9 cellular contexts compared by ENCODE assay signal in the genomic region with DNA sequence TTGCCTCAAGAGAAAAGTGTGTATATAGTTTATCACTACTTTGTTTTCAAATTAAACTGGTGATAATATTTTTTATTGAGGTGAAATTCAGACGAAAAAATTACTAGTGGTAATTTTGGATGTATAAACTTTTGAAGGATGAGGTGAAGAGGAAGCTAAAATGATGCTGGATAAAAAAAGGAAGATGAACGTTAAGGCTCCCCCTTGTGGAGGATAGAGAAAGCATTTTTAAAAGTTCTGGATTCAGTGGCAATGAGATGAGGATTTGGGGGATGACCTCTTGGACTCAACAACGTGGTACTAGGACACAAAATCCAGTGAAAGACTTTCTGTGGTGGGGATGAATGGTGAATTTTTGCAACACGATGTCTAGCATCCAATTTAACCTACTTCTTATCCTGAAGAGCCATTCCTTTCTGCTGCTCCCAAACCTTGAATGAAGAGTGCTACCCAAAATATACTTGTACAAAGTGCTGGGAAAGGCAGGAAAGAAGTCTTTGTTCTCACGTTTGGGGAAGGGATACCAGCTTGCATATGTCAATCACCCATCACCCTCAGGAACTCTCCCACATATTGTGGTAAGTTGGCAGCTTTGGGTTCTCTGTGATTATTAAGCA. TPM values are rescaled to one million over a fixed set of nuclear protein-coding genes. Genes with fewer than 3 reads are reported as not detected.
DNase-seq lines count a peak whose midpoint lies in the region; ATAC-seq and TF ChIP-seq lines count a peak whose summit lies in the region.
"Had no signal": no experiment of that assay in that cellular context is flagged by ENCODE, and none has a peak within 500 bp of the region (broad histone marks: within the 10 kb centered on the region; RNA-seq: fewer than 3 reads in every experiment).

No MANE protein-coding gene starts in this region.

- CTCF ChIA-PET in HCT116 (lab: Charles Lee), result interaction anchor here (0.8 to 1.6 kb wide), 7 partner anchors 17 to 230 kb away, joined by 3 to 15 read pairs (median 3); no protein-coding TSS in a partner anchor

- TF ChIP-seq CTCF in HCT116 (IDR thresholded peaks at IDR 0.05 in 2 of 3, conservative IDR thresholded peaks at IDR 0.05 in 1 of 3; ENCODE audit: borderline replicate concordance in 1 of 3, insufficient read depth in 1 of 3, low read depth in 2 of 3, low read length in 2 of 3) (peak; percentile 32 to 70 (median 58); a peak in 5 of 6 replicates), WI38 (IDR thresholded peaks at IDR 0.05; ENCODE audit: low read depth, low read length) (0 out of 2 replicates have a peak, but pooled peaks have one; percentile 3), coronary artery (IDR thresholded peaks at IDR 0.05) (no peak)

- no peak overlapping the region for H2AK5ac ChIP-seq in mesenchymal stem cell (ENCODE audit: low read length, severe bottlenecking)

- peak; percentile 21 for DNase-seq in CMK (ENCODE audit: low read depth)
- DNase-seq in HCT116 (ENCODE audit: low read depth, low spot score), result no peak
- DNase-seq in mesenchymal stem cell, result peak; percentile 11
- DNase-seq in coronary artery (ENCODE audit: low spot score), result no peak
- no peak for DNase-seq in NCI-H524 treated with DMSO at 0.1 percent for 48 hours (lab: John Stamatoyannopoulos, UW)
- no peak for DNase-seq in KBM-7
- no peak for DNase-seq in DMS153 (lab: John Stamatoyannopoulos, UW)

- H3K27me3 ChIP-seq in HCT116 (ENCODE audit: insufficient read depth, low read length) (peaks cover 39% of the 10 kb centered on the region), mesenchymal stem cell (ENCODE audit: control insufficient read depth in 1 of 2, insufficient read depth in 1 of 2, low read length in 2 of 2) (peaks cover 0 to 21% of the 10 kb centered on the region in 2 experiments)

- H2BK12ac ChIP-seq in mesenchymal stem cell (ENCODE audit: low read length in 2 of 2), result no peak overlapping the region

- H3K79me2 ChIP-seq in HCT116 (ENCODE audit: insufficient read depth, low read length), result no peaks in the 10 kb centered on the region

- H3K4me3 ChIP-seq in HCT116 (replicated peaks in 1 of 2; ENCODE audit: low read depth in 1 of 2, low read length in 2 of 2) (no peak overlapping the region), WI38 (ENCODE audit: low read depth, low read length) (no peak overlapping the region), mesenchymal stem cell (ENCODE audit: insufficient read depth in 1 of 2, low read depth in 1 of 2, low read length in 2 of 2) (no peak overlapping the region), coronary artery (no peak overlapping the region)

- H2BK120ac ChIP-seq in mesenchymal stem cell (ENCODE audit: low read depth, low read length), result no peak overlapping the region

- H3K14ac ChIP-seq in mesenchymal stem cell (ENCODE audit: low read length in 2 of 2), result no peak overlapping the region

- no peak overlapping the region for H3K4ac ChIP-seq in mesenchymal stem cell (ENCODE audit: low read depth in 1 of 2, low read length in 2 of 2)

- no peak overlapping the region for H4K91ac ChIP-seq in mesenchymal stem cell (ENCODE audit: low read length)

- no peak overlapping the region for H2BK5ac ChIP-seq in mesenchymal stem cell (ENCODE audit: low read depth, low read length, poor library complexity, severe bottlenecking)

- H3K27ac ChIP-seq in HCT116 (ENCODE audit: low read depth, low read length) (no peak overlapping the region), mesenchymal stem cell (ENCODE audit: low read length, poor library complexity, severe bottlenecking) (no peak overlapping the region), coronary artery (no peak overlapping the region)

- no TSS peak for BruUV-seq in HCT116 (replicated peaks; lab: Mats Ljungman, UMichigan)

- H3K4me2 ChIP-seq in HCT116 (ENCODE audit: low read length) (no peak overlapping the region), mesenchymal stem cell (ENCODE audit: low read length, poor library complexity, severe bottlenecking) (no peak overlapping the region)

- TF ChIP-seq RAD21 in HCT116 (IDR thresholded peaks at IDR 0.05; ENCODE audit: low read depth), result peak; percentile 44

- intact Hi-C loops in HCT116 (cut with micrococcal nuclease), result loop anchor here (2.0 kb wide), 1 partner anchor 165 kb away; no protein-coding TSS in a partner anchor

- POLR2A ChIA-PET in HCT116 (lab: Charles Lee), result no interaction called here

- H2AFZ ChIP-seq in HCT116 (ENCODE audit: low read depth, low read length, poor library complexity, severe bottlenecking), result no peak overlapping the region
- H2AFZ ChIP-seq in mesenchymal stem cell (ENCODE audit: low read depth, low read length), result no peak overlapping the region

- no peaks in the 10 kb centered on the region for H3K9me2 ChIP-seq in HCT116 (ENCODE audit: insufficient read depth)

- ATAC-seq in HCT116, result no peak
- ATAC-seq: left lobe of liver had no signal

- H4K8ac ChIP-seq in mesenchymal stem cell (ENCODE audit: low read length), result no peak overlapping the region

- no peaks in the 10 kb centered on the region for H4K20me1 ChIP-seq in HCT116 (ENCODE audit: insufficient read depth)

- RAD21 ChIA-PET in HCT116 (lab: Charles Lee; ENCODE audit: low non-redundant PET in 1 of 2, low total read pairs in 2 of 2, uncharacterized antibody in 2 of 2, unreplicated experiment in 2 of 2), result no interaction called here

- H3K36me3 ChIP-seq in HCT116 (ENCODE audit: control insufficient read depth in 1 of 2, insufficient read depth in 2 of 2, low read length in 2 of 2) (no peaks in the 10 kb centered on the region), mesenchymal stem cell (ENCODE audit: control insufficient read depth in 1 of 2, insufficient read depth in 2 of 2, low read depth in 1 of 2, low read length in 2 of 2) (no peaks in the 10 kb centered on the region)

- no peak overlapping the region for H2BK15ac ChIP-seq in mesenchymal stem cell (ENCODE audit: low read depth, poor library complexity, severe bottlenecking)

- H3K23ac ChIP-seq in mesenchymal stem cell (ENCODE audit: low read length in 2 of 2), result no peak overlapping the region

- H3K4me1 ChIP-seq in HCT116 (ENCODE audit: control insufficient read depth in 1 of 2, insufficient read depth in 2 of 2, low read length in 2 of 2) (no peaks in the 10 kb centered on the region), mesenchymal stem cell (ENCODE audit: control insufficient read depth, insufficient read depth, low read depth, low read length) (no peaks in the 10 kb centered on the region)

- TF ChIP-seq POLR2A in HCT116 (IDR thresholded peaks at IDR 0.05; ENCODE audit: borderline replicate concordance, extremely low read depth, insufficient read depth, insufficient read length), result no peak

- H3K9ac ChIP-seq in HCT116 (ENCODE audit: low read length) (no peak overlapping the region), mesenchymal stem cell (ENCODE audit: low read length) (no peak overlapping the region)

- WGBS in mesenchymal stem cell, result 22% methylated on average over 2 of the region's 5 CpGs

- in situ Hi-C loops in KBM-7 (cut with MboI; ENCODE audit: low pct_unique_long_range_greater_than_20kb, low sequenced_read_pairs), result no loop called here

- H3K79me1 ChIP-seq in mesenchymal stem cell (replicated peaks; ENCODE audit: low read length, poor library complexity, severe bottlenecking), result no peaks in the 10 kb centered on the region

- H3K9me3 ChIP-seq in HCT116 (ENCODE audit: control insufficient read depth in 1 of 2, insufficient read depth in 1 of 2, low read depth in 1 of 2, low read length in 2 of 2) (no peaks in the 10 kb centered on the region), mesenchymal stem cell (ENCODE audit: control insufficient read depth, low read length) (peaks cover 5% of the 10 kb centered on the region)

- H3K18ac ChIP-seq in mesenchymal stem cell (ENCODE audit: low read depth in 1 of 2, low read length in 2 of 2), result no peak overlapping the region

TF ChIP-seq in HCT116, 20 proteins besides CTCF, POLR2A, EP300 and RAD21:
- TF ChIP-seq CBX3 (IDR thresholded peaks at IDR 0.05; ENCODE audit: low read depth) (no peak), POLR2AphosphoS5 (IDR thresholded peaks at IDR 0.05; ENCODE audit: low read depth, low read length) (no peak)
- TF ChIP-seq, protein P1, sequence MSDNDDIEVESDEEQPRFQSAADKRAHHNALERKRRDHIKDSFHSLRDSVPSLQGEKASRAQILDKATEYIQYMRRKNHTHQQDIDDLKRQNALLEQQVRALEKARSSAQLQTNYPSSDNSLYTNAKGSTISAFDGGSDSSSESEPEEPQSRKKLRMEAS (IDR thresholded peaks at IDR 0.05), result no peak

RNA-seq across cellular contexts. Expression of a gene that starts 7.3 kb away (rescaled TPM):
- not detected for total RNA-seq in HCT116 (2021; ENCODE audit: unreplicated experiment)
- not detected in 2 replicates for polyA plus RNA-seq in HCT116 (2012)
- polyA plus RNA-seq in mesenchymal stem cell (2013, experiment 1 of 2), result not detected
- polyA plus RNA-seq in mesenchymal stem cell (2013, experiment 2 of 2), result not detected
- total RNA-seq: left lobe of liver had no signal

RNA-seq across cellular contexts. Expression of a gene that starts 9.2 kb away (rescaled TPM):
- total RNA-seq in HCT116 (2021; ENCODE audit: unreplicated experiment), result not detected
- not detected in 2 replicates for polyA plus RNA-seq in HCT116 (2012)
- polyA plus RNA-seq in mesenchymal stem cell (2013, experiment 1 of 2), result not detected
- not detected for polyA plus RNA-seq in mesenchymal stem cell (2013, experiment 2 of 2)

RNA-seq across cellular contexts. Expression of a gene that starts 55.7 kb away (rescaled TPM):
- total RNA-seq in HCT116 (2021; ENCODE audit: unreplicated experiment), result 13.9 TPM
- 4.6 and 6.9 TPM in 2 replicates for polyA plus RNA-seq in HCT116 (2012)
- polyA plus RNA-seq in mesenchymal stem cell (2013, experiment 1 of 2), result 8.8 TPM
- 7.1 TPM for polyA plus RNA-seq in mesenchymal stem cell (2013, experiment 2 of 2)

Comparison
In these comparisons a context has a peak if more than half of its experiments do, and no peak if none do; other contexts are left out.
1. DNase-seq: peak in CMK (single experiment) and mesenchymal stem cell (single experiment); none in HCT116 (single experiment), coronary artery (single experiment), NCI-H524 treated with DMSO at 0.1 percent for 48 hours (single experiment), KBM-7 (single experiment) and DMS153 (single experiment).